ENCODE assay signal across 8 cellular contexts in genomic region chr12:28189774-28190320, GRCh38. TPM values are rescaled to one million over a fixed set of nuclear protein-coding genes. Genes with fewer than 3 reads are reported as not detected.
DNase-seq lines count a peak whose midpoint lies in the region; ATAC-seq and TF ChIP-seq lines count a peak whose summit lies in the region.

No MANE protein-coding gene starts in this region.

- peaks cover 40% of the 10 kb centered on the region for H3K4me1 Mint-ChIP-seq in HFFc6 (ENCODE audit: low read depth)
- H3K4me1 Mint-ChIP-seq in stimulated activated naive B cell treated with anti-CD40 and anti-IgM and Interleukin-4, amounts not matched to agents 10 μg/mL and 1 μg/mL and 100 μg/mL, for 72 hours: peaks cover 22 to 36% of the 10 kb centered on the region in 2 donors

- no peak for DNase-seq in AG04450 (ENCODE audit: low read depth, low spot score)
- no peak for DNase-seq in HFFc6
- DNase-seq in activated naive CD4-positive, alpha-beta T cell treated with anti-CD3 and anti-CD28 coated beads, Interleukin-2, amount 50 U/mL, for 16 hours: peak; percentile 9
- DNase-seq in stimulated activated naive B cell treated with anti-CD40 and anti-IgM and Interleukin-4, amounts not matched to agents 10 μg/mL and 1 μg/mL and 100 μg/mL, for 72 hours: no peak
- DNase-seq in COLO829 (ENCODE audit: low spot score): no peak
- no peak for DNase-seq in posterior vena cava (ENCODE audit: low spot score)

- POLR2A ChIA-PET in AG04450 (lab: Yijun Ruan, JAX): interaction anchor here (0.6 kb wide), 1 partner anchor 506 kb away, joined by 4 read pairs; no protein-coding TSS in a partner anchor

- H3K36me3 Mint-ChIP-seq in HFFc6 (ENCODE audit: low read depth): peaks cover 27% of the 10 kb centered on the region
- H3K36me3 Mint-ChIP-seq in stimulated activated naive B cell treated with anti-CD40 and anti-IgM and Interleukin-4, amounts not matched to agents 10 μg/mL and 1 μg/mL and 100 μg/mL, for 72 hours: peaks cover 17 to 23% of the 10 kb centered on the region in 2 donors

- H3K4me3 ChIP-seq in AG04450 (ENCODE audit: low read depth, low read length) (peak overlapping the region; percentile 93), iPS-18c (ENCODE audit: insufficient read depth, low read depth, low read length) (peak overlapping the region; percentile 78)

- no peak for TF ChIP-seq CTCF in AG04450 (IDR thresholded peaks at IDR 0.05; ENCODE audit: low read depth, low read length)
- TF ChIP-seq CTCF in HFFc6 (IDR thresholded peaks at IDR 0.05): no peak

- no peaks in the 10 kb centered on the region for H3K27me3 ChIP-seq in AG04450 (ENCODE audit: control insufficient read depth, insufficient read depth, low read length)

- CTCF ChIA-PET in AG04450 (lab: Charles Lee): interaction anchor here (0.6 kb wide), 1 partner anchor 457 kb away, joined by 3 read pairs; no protein-coding TSS in a partner anchor

- intact Hi-C loops in posterior vena cava (cut with DNase I): loop anchor here in 1 of 2 donors (5.0 kb wide), 1 partner anchor 213 kb away; no protein-coding TSS in a partner anchor

- H3K9me3 ChIP-seq in AG04450 (ENCODE audit: control insufficient read depth, insufficient read depth, low read length): peaks cover 8% of the 10 kb centered on the region
- H3K9me3 ChIP-seq in iPS-18c (ENCODE audit: control insufficient read depth, insufficient read depth, low read length): no peaks in the 10 kb centered on the region

- H3K9me3 Mint-ChIP-seq in HFFc6: no peaks in the 10 kb centered on the region; the same call in 1 of the 2 replicates
- peaks cover 3 to 6% of the 10 kb centered on the region in 2 donors for H3K9me3 Mint-ChIP-seq in stimulated activated naive B cell treated with anti-CD40 and anti-IgM and Interleukin-4, amounts not matched to agents 10 μg/mL and 1 μg/mL and 100 μg/mL, for 72 hours

- peak overlapping the region; percentile 96 for H3K27ac ChIP-seq in AG04450 (ENCODE audit: low read depth, low read length)

- no peak for ATAC-seq in stimulated activated naive B cell treated with anti-CD40 and anti-IgM and Interleukin-4, amounts not matched to agents 10 μg/mL and 1 μg/mL and 100 μg/mL, for 72 hours (replicated peaks)
- no peak for ATAC-seq in HG03045 (IDR thresholded peaks at IDR 0.05; ENCODE audit: unreplicated experiment)

- H3K27ac Mint-ChIP-seq in HFFc6: peak overlapping the region; percentile 100
- peak overlapping the region; percentile 100 for H3K27ac Mint-ChIP-seq in stimulated activated naive B cell treated with anti-CD40 and anti-IgM and Interleukin-4, amounts not matched to agents 10 μg/mL and 1 μg/mL and 100 μg/mL, for 72 hours

- H3K4me3 Mint-ChIP-seq in HFFc6: peak overlapping the region; percentile 93
- peak overlapping the region; percentile 99 for H3K4me3 Mint-ChIP-seq in stimulated activated naive B cell treated with anti-CD40 and anti-IgM and Interleukin-4, amounts not matched to agents 10 μg/mL and 1 μg/mL and 100 μg/mL, for 72 hours

- H3K27me3 Mint-ChIP-seq in HFFc6 (ENCODE audit: insufficient read depth): peaks cover 3% of the 10 kb centered on the region; the same call in 1 of the 2 replicates
- H3K27me3 Mint-ChIP-seq in stimulated activated naive B cell treated with anti-CD40 and anti-IgM and Interleukin-4, amounts not matched to agents 10 μg/mL and 1 μg/mL and 100 μg/mL, for 72 hours: no peaks in the 10 kb centered on the region

RNA-seq across cellular contexts. Expression of gene CCDC91, which starts 0.4 kb away (rescaled TPM):
- 13.6 and 21.0 TPM in 2 replicates for polyA plus RNA-seq in AG04450 (2011; rRNA removed)
- polyA minus RNA-seq in AG04450 (2011; rRNA and poly(A)+ RNA removed): 19.9 and 20.8 TPM in 2 replicates
- 10 to 100 TPM; 14.7 to 17.3 (median 16.7) TPM for total RNA-seq in HFFc6 (2021; fragmentation: NEBNext Ultra II Directional; extraction: Animal tissue kit (Norgen Biotek cat#: 25700))
- 10 to 100 TPM; 37.9 to 40.7 TPM for total RNA-seq in posterior vena cava
